10 cellular contexts compared by ENCODE assay signal in the genomic region with DNA sequence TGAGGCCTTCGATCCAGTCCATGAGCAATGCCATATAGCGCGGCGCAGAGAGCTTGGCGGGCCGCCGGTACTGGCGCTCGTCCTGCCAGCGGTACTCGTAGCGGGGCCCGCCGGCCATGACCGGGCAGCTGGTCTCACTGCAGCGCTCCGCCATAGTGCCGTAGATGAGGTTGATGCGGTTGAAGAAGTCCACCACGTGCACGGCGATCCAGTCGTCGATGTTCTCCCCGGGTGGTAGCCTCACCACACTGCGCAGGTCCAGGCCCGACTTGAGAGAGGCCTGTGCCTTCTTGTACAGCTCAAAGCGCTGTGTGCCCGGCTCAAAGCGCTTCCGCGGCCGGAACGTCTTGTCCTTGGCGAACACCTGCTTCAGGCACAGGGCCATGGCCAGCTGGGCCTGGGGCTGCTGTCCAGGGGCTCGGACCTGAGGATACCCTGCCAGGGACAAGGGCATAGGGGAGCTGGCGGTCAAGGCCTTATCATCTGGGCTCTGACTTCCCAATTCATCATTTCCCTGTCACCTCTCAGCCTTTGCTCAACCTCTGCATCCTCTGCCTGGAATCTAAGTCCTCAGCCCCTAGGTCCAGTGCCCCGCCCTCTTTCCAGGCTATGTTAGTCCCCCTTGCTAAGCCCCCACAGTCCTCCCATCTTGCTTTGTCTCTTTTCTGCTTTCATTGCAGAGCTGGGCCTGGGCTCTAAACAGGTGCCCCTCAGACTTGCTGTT. TPM values are rescaled to one million over a fixed set of nuclear protein-coding genes. Genes with fewer than 3 reads are reported as not detected.
DNase-seq lines count a peak whose midpoint lies in the region; ATAC-seq and TF ChIP-seq lines count a peak whose summit lies in the region.
"Had no signal": no experiment of that assay in that cellular context is flagged by ENCODE, and none has a peak within 500 bp of the region (broad histone marks: within the 10 kb centered on the region; RNA-seq: fewer than 3 reads in every experiment).

No MANE protein-coding gene starts in this region.

- H3K4me3 ChIP-seq in CD8-positive, alpha-beta memory T cell (ENCODE audit: low read length): no peak overlapping the region
- peak overlapping the region; percentile 38 to 75 for H3K4me3 ChIP-seq in ascending aorta
- peak overlapping the region; percentile 18 for H3K4me3 ChIP-seq in iPS-15b (ENCODE audit: low read depth, low read length)
- peak overlapping the region; percentile 32 to 49 (median 38) for H3K4me3 ChIP-seq in gastrocnemius medialis

- peak; percentile 40 to 54 for ATAC-seq in gastrocnemius medialis

- no peaks in the 10 kb centered on the region for H3K27me3 ChIP-seq in CD8-positive, alpha-beta memory T cell (ENCODE audit: insufficient read depth, low read length, poor library complexity, severe bottlenecking)
- H3K27me3 ChIP-seq in ascending aorta: no peaks in the 10 kb centered on the region
- peaks cover 13% of the 10 kb centered on the region for H3K27me3 ChIP-seq in iPS-15b (ENCODE audit: control insufficient read depth, insufficient read depth, low read length)
- H3K27me3 ChIP-seq in gastrocnemius medialis: no peaks in the 10 kb centered on the region

- no peak for DNase-seq in CD8-positive, alpha-beta memory T cell
- no peak for DNase-seq in ascending aorta (ENCODE audit: low spot score in 2 of 2)
- peak; percentile 82 to 95 for DNase-seq in gastrocnemius medialis
- DNase-seq in stimulated activated naive CD4-positive, alpha-beta T cell treated with Interleukin-2 at 50 U/mL for 16 hours (lab: John Stamatoyannopoulos, UW): no peak
- no peak for DNase-seq in NCI-H345 treated with DMSO at 0.1 percent for 48 hours (lab: John Stamatoyannopoulos, UW; ENCODE audit: unreplicated experiment)
- DNase-seq in type B pancreatic cell (ENCODE audit: extremely low spot score, unreplicated experiment): no peak
- DNase-seq in Ammon's horn (ENCODE audit: low spot score): no peak
- DNase-seq: Calu3 had no signal

- CTCF ChIA-PET in CD8-positive, alpha-beta memory T cell (lab: Charles Lee): interaction anchor here (1.0 to 1.4 kb wide), 2 partner anchors 9 kb away, joined by 4 read pairs; a partner anchor contains a TSS

- intact Hi-C loops in ascending aorta (cut with DNase I) (loop anchor here (10.0 kb wide), 2 partner anchors 308 to 722 kb away; a partner anchor contains a TSS), gastrocnemius medialis (cut with DNase I; ENCODE audit: low total_unique reads) (no loop called here)

- peak; percentile 37 to 52 for TF ChIP-seq POLR2A in gastrocnemius medialis (IDR thresholded peaks at IDR 0.05)

- H3K36me3 Mint-ChIP-seq in CD8-positive, alpha-beta memory T cell: peaks cover 0 to 48% (median 23%) of the 10 kb centered on the region in 3 donors
- H3K36me3 Mint-ChIP-seq in type B pancreatic cell: peaks cover 4% of the 10 kb centered on the region

- H3K4me3 Mint-ChIP-seq in CD8-positive, alpha-beta memory T cell: peak overlapping the region in 5 of 7 donors; percentile 32 to 94 (median 45)
- H3K4me3 Mint-ChIP-seq in type B pancreatic cell: no peak overlapping the region
- H3K4me3 Mint-ChIP-seq: mesothelial cell of epicardium had no signal

- H3K27me3 Mint-ChIP-seq in CD8-positive, alpha-beta memory T cell: no peaks in the 10 kb centered on the region
- peaks cover 10% of the 10 kb centered on the region for H3K27me3 Mint-ChIP-seq in type B pancreatic cell

- H3K4me1 ChIP-seq in CD8-positive, alpha-beta memory T cell (ENCODE audit: insufficient read depth, low read length): peaks cover 62% of the 10 kb centered on the region
- peaks cover 34 to 54% of the 10 kb centered on the region in 2 donors for H3K4me1 ChIP-seq in ascending aorta
- peaks cover 29% of the 10 kb centered on the region for H3K4me1 ChIP-seq in iPS-15b (ENCODE audit: control insufficient read depth, insufficient read depth, low read length)
- peaks cover 60 to 61% of the 10 kb centered on the region in 2 donors for H3K4me1 ChIP-seq in gastrocnemius medialis

- POLR2A ChIA-PET in CD8-positive, alpha-beta memory T cell (lab: Charles Lee): interaction anchor here (0.6 kb wide), 2 partner anchors 45 to 267 kb away, joined by 3 to 4 read pairs; no protein-coding TSS in a partner anchor

- H3K36me3 ChIP-seq in CD8-positive, alpha-beta memory T cell (ENCODE audit: insufficient read depth, low read length): peaks cover 12% of the 10 kb centered on the region
- H3K36me3 ChIP-seq in ascending aorta (peaks cover 13 to 23% of the 10 kb centered on the region in 2 donors), iPS-15b (ENCODE audit: control insufficient read depth, insufficient read depth, low read length) (no peaks in the 10 kb centered on the region), gastrocnemius medialis (peaks cover 0 to 31% of the 10 kb centered on the region in 2 donors)

- H3K9ac ChIP-seq in iPS-15b (ENCODE audit: low read depth, low read length): no peak overlapping the region

- peak overlapping the region in 5 of 8 donors; percentile 50 to 82 (median 73) for H3K27ac Mint-ChIP-seq in CD8-positive, alpha-beta memory T cell
- no peak overlapping the region for H3K27ac Mint-ChIP-seq in type B pancreatic cell
- H3K27ac Mint-ChIP-seq: mesothelial cell of epicardium had no signal

- in situ Hi-C loops in gastrocnemius medialis (cut with MboI; ENCODE audit: low sequenced_read_pairs in 4 of 4): loop anchor here in 1 of 4 donors (10.0 kb wide), 1 partner anchor 102 kb away; a partner anchor contains a TSS

- TF ChIP-seq CTCF in ascending aorta (IDR thresholded peaks at IDR 0.05) (no peak), gastrocnemius medialis (IDR thresholded peaks at IDR 0.05 in 4 of 5, conservative IDR thresholded peaks at IDR 0.05 in 1 of 5) (no peak), type B pancreatic cell (conservative IDR thresholded peaks at IDR 0.05) (no peak)

- H3K27ac ChIP-seq in CD8-positive, alpha-beta memory T cell (ENCODE audit: low read depth, low read length): no peak overlapping the region
- peak overlapping the region; percentile 64 to 90 for H3K27ac ChIP-seq in ascending aorta
- peak overlapping the region; percentile 95 to 98 (median 96) for H3K27ac ChIP-seq in gastrocnemius medialis

- peaks cover 55 to 74% (median 60%) of the 10 kb centered on the region in 3 donors for H3K4me1 Mint-ChIP-seq in CD8-positive, alpha-beta memory T cell
- H3K4me1 Mint-ChIP-seq in type B pancreatic cell (ENCODE audit: unreplicated experiment): peaks cover 17% of the 10 kb centered on the region

- no peaks in the 10 kb centered on the region for H3K9me3 Mint-ChIP-seq in CD8-positive, alpha-beta memory T cell
- H3K9me3 Mint-ChIP-seq in type B pancreatic cell: no peaks in the 10 kb centered on the region
- H3K9me3 Mint-ChIP-seq: mesothelial cell of epicardium had no signal

- H3K9me3 ChIP-seq in CD8-positive, alpha-beta memory T cell (ENCODE audit: low read length): no peaks in the 10 kb centered on the region
- H3K9me3 ChIP-seq in ascending aorta (no peaks in the 10 kb centered on the region), iPS-15b (ENCODE audit: control insufficient read depth, insufficient read depth, low read length) (no peaks in the 10 kb centered on the region), gastrocnemius medialis (no peaks in the 10 kb centered on the region)

RNA-seq across cellular contexts. Expression of a gene that starts 3.5 kb away (rescaled TPM):
- total RNA-seq in CD8-positive, alpha-beta memory T cell: 10 to 100 TPM; 10.3 to 11.3 TPM
- 26.0 TPM for polyA plus RNA-seq in CD8-positive, alpha-beta memory T cell
- total RNA-seq in ascending aorta: 16.1 TPM
- total RNA-seq in gastrocnemius medialis: 10 to 100 TPM; 11.3 to 26.5 (median 23.3) TPM
- 5.7 and 6.8 TPM in 2 replicates for total RNA-seq in type B pancreatic cell (ENCODE audit: low replicate concordance)

RNA-seq across cellular contexts. Expression of a gene that starts 9.0 kb away (rescaled TPM):
- total RNA-seq in CD8-positive, alpha-beta memory T cell: 10 to 100 TPM; 27.9 to 32.4 TPM
- 39.0 TPM for polyA plus RNA-seq in CD8-positive, alpha-beta memory T cell
- total RNA-seq in ascending aorta (47.8 TPM), gastrocnemius medialis (10 to 100 TPM; 23.7 to 63.5 (median 43.4) TPM), type B pancreatic cell (ENCODE audit: low replicate concordance) (29.4 and 39.7 TPM in 2 replicates)

RNA-seq across cellular contexts. Expression of a gene that starts 55.1 kb away (rescaled TPM):
- total RNA-seq in CD8-positive, alpha-beta memory T cell: 10 to 100 TPM; 40.2 to 42.3 TPM
- 75.8 TPM for polyA plus RNA-seq in CD8-positive, alpha-beta memory T cell
- total RNA-seq in ascending aorta (23.6 TPM), gastrocnemius medialis (100 to 1,000 TPM in 3 of 4 donors, 10 to 100 TPM in 1; 76.6 to 173 (median 135) TPM), type B pancreatic cell (ENCODE audit: low replicate concordance) (45.9 and 55.7 TPM in 2 replicates)

RNA-seq across cellular contexts. Expression of a gene that starts 58.6 kb away (rescaled TPM):
- not detected for total RNA-seq in CD8-positive, alpha-beta memory T cell
- 0.37 TPM for polyA plus RNA-seq in CD8-positive, alpha-beta memory T cell
- not detected for total RNA-seq in ascending aorta
- total RNA-seq in gastrocnemius medialis: not detected
- not detected in 2 replicates for total RNA-seq in type B pancreatic cell (ENCODE audit: low replicate concordance)
- total RNA-seq: Calu3 had no signal

Comparison
In these comparisons a context has a peak if more than half of its experiments do, and no peak if none do; other contexts are left out.
1. DNase-seq: peak in gastrocnemius medialis (2 of 2); none in CD8-positive, alpha-beta memory T cell (0 of 5), ascending aorta (0 of 2), stimulated activated naive CD4-positive, alpha-beta T cell treated with Interleukin-2 at 50 U/mL for 16 hours (single experiment), NCI-H345 treated with DMSO at 0.1 percent for 48 hours (single experiment), type B pancreatic cell (single experiment) and Ammon's horn (single experiment).